In genomic region chr2:99491066-99491461, GRCh38 we compare ENCODE assay signal across 7 cellular contexts. TPM values are rescaled to one million over a fixed set of nuclear protein-coding genes. Genes with fewer than 3 reads are reported as not detected.
DNase-seq lines count a peak whose midpoint lies in the region; ATAC-seq and TF ChIP-seq lines count a peak whose summit lies in the region.
"Not testable (repeated sequence)": the region's sequence is repeated elsewhere in the genome, so short reads cannot be mapped to it uniquely, and the experiment has no call there.

No MANE protein-coding gene starts in this region.

- H3K27ac ChIP-seq in GM23338 (ENCODE audit: low read depth); SK-N-MC: not testable (repeated sequence)

- peak overlapping the region; percentile 44 for H3K4me3 Mint-ChIP-seq in GM23338
- not testable (repeated sequence) for H3K4me3 Mint-ChIP-seq in activated naive CD4-positive, alpha-beta T cell treated with anti-CD3 and anti-CD28 coated beads, Interleukin-2, amount 50 U/mL, for 24 hours
- H3K4me3 Mint-ChIP-seq in immature natural killer cell = peak overlapping the region in 3 of 5 donors; percentile 8 to 93 (median 11)
- peak overlapping the region; percentile 61 to 95 (median 94) for H3K4me3 Mint-ChIP-seq in nephron
- peak overlapping the region; percentile 93 for H3K4me3 Mint-ChIP-seq in stimulated activated effector memory CD8-positive, alpha-beta T cell treated with anti-CD3 and anti-CD28 coated beads, Interleukin-12 subunit alpha, Interleukin-12 subunit beta, amount 100 ng/mL, for 72 hours

- DNase-seq in GM23338 (ENCODE audit: low spot score); SK-N-MC (ENCODE audit: low read depth, low spot score); immature natural killer cell; stimulated activated effector memory CD8-positive, alpha-beta T cell treated with anti-CD3 and anti-CD28 coated beads, Interleukin-12 subunit alpha, Interleukin-12 subunit beta, amount 100 ng/mL, for 72 hours (ENCODE audit: low spot score in 2 of 2): not testable (repeated sequence)

- peak overlapping the region; percentile 77 for H3K9ac ChIP-seq in SK-N-MC (ENCODE audit: insufficient read length)
- not testable (repeated sequence) for H3K9ac ChIP-seq in endocrine pancreas (ENCODE audit: control insufficient read depth, insufficient read depth, low read length)

- H3K36me3 Mint-ChIP-seq in GM23338 (ENCODE audit: low read depth); activated naive CD4-positive, alpha-beta T cell treated with anti-CD3 and anti-CD28 coated beads, Interleukin-2, amount 50 U/mL, for 24 hours; immature natural killer cell; nephron (ENCODE audit: low read depth): not testable (repeated sequence)
- peaks cover 16% of the 10 kb centered on the region for H3K36me3 Mint-ChIP-seq in stimulated activated effector memory CD8-positive, alpha-beta T cell treated with anti-CD3 and anti-CD28 coated beads, Interleukin-12 subunit alpha, Interleukin-12 subunit beta, amount 100 ng/mL, for 72 hours

- H3K4me2 ChIP-seq in GM23338 = not testable (repeated sequence)

- not testable (repeated sequence) for ATAC-seq in GM23338; stimulated activated effector memory CD8-positive, alpha-beta T cell treated with anti-CD3 and anti-CD28 coated beads, Interleukin-12 subunit alpha, Interleukin-12 subunit beta, amount 100 ng/mL, for 72 hours

- H3K27me3 Mint-ChIP-seq in GM23338 (ENCODE audit: insufficient read depth, low read depth, poor library complexity) (peaks cover 11% of the 10 kb centered on the region), immature natural killer cell (ENCODE audit: low read depth in 3 of 3) (peaks cover 14 to 19% (median 19%) of the 10 kb centered on the region in 3 donors)
- H3K27me3 Mint-ChIP-seq in activated naive CD4-positive, alpha-beta T cell treated with anti-CD3 and anti-CD28 coated beads, Interleukin-2, amount 50 U/mL, for 24 hours; nephron (ENCODE audit: low read depth): not testable (repeated sequence)

- H3K4me1 Mint-ChIP-seq in GM23338 (peaks cover 31% of the 10 kb centered on the region), immature natural killer cell (peaks cover 24 to 32% of the 10 kb centered on the region in 2 donors), nephron (peaks cover 32% of the 10 kb centered on the region)
- peaks cover 33% of the 10 kb centered on the region for H3K4me1 Mint-ChIP-seq in activated naive CD4-positive, alpha-beta T cell treated with anti-CD3 and anti-CD28 coated beads, Interleukin-2, amount 50 U/mL, for 24 hours
- H3K4me1 Mint-ChIP-seq in stimulated activated effector memory CD8-positive, alpha-beta T cell treated with anti-CD3 and anti-CD28 coated beads, Interleukin-12 subunit alpha, Interleukin-12 subunit beta, amount 100 ng/mL, for 72 hours = peaks cover 26% of the 10 kb centered on the region

- peaks cover 32% of the 10 kb centered on the region for H3K79me2 ChIP-seq in GM23338 (replicated peaks; ENCODE audit: insufficient read depth)

- H3K27me3 ChIP-seq in GM23338 (ENCODE audit: insufficient read depth); endocrine pancreas (ENCODE audit: control insufficient read depth, insufficient read depth, low read length): not testable (repeated sequence)

- peak overlapping the region; percentile 80; the same call in 1 of the 2 replicates for H3K4me3 ChIP-seq in GM23338
- peak overlapping the region; percentile 98 for H3K4me3 ChIP-seq in SK-N-MC
- peak overlapping the region; percentile 62 for H3K4me3 ChIP-seq in endocrine pancreas (ENCODE audit: control insufficient read depth, insufficient read depth, low read length)

- not testable (repeated sequence) for H3K27ac Mint-ChIP-seq in GM23338; stimulated activated effector memory CD8-positive, alpha-beta T cell treated with anti-CD3 and anti-CD28 coated beads, Interleukin-12 subunit alpha, Interleukin-12 subunit beta, amount 100 ng/mL, for 72 hours
- H3K27ac Mint-ChIP-seq in activated naive CD4-positive, alpha-beta T cell treated with anti-CD3 and anti-CD28 coated beads, Interleukin-2, amount 50 U/mL, for 24 hours = peak overlapping the region; percentile 13
- H3K27ac Mint-ChIP-seq in immature natural killer cell (peak overlapping the region in 5 of 6 donors; percentile 62 to 98 (median 93)), nephron (peak overlapping the region; percentile 56 to 98 (median 75))

- peaks cover 13% of the 10 kb centered on the region for H3K4me1 ChIP-seq in GM23338 (ENCODE audit: insufficient read depth)
- not testable (repeated sequence) for H3K4me1 ChIP-seq in endocrine pancreas (ENCODE audit: control insufficient read depth, insufficient read depth, low read length)

- not testable (repeated sequence) for H3K36me3 ChIP-seq in GM23338 (ENCODE audit: insufficient read depth); SK-N-MC (ENCODE audit: insufficient read depth, low read length); endocrine pancreas (ENCODE audit: control insufficient read depth, insufficient read depth, low read length)

- H4K20me1 ChIP-seq in GM23338 (replicated peaks; ENCODE audit: insufficient read depth) = not testable (repeated sequence)

- not testable (repeated sequence) for H3K9me2 ChIP-seq in GM23338 (ENCODE audit: insufficient read depth)

- H3F3A ChIP-seq in GM23338 (replicated peaks; ENCODE audit: low read depth) = not testable (repeated sequence)

- not testable (repeated sequence) for TF ChIP-seq CTCF in GM23338 (conservative IDR thresholded peaks at IDR 0.05; ENCODE audit: low read depth in 2 of 2); nephron (IDR thresholded peaks at IDR 0.05; ENCODE audit: unreplicated experiment in 3 of 3)

- not testable (repeated sequence) for H3K9me3 ChIP-seq in SK-N-MC (ENCODE audit: low read depth, low read length); endocrine pancreas (ENCODE audit: control insufficient read depth, low read length)

- H3K9me3 Mint-ChIP-seq in GM23338; activated naive CD4-positive, alpha-beta T cell treated with anti-CD3 and anti-CD28 coated beads, Interleukin-2, amount 50 U/mL, for 24 hours; immature natural killer cell; nephron; stimulated activated effector memory CD8-positive, alpha-beta T cell treated with anti-CD3 and anti-CD28 coated beads, Interleukin-12 subunit alpha, Interleukin-12 subunit beta, amount 100 ng/mL, for 72 hours: not testable (repeated sequence)

- H2AFZ ChIP-seq in GM23338 = peak overlapping the region; percentile 84; the same call in 1 of the 2 replicates

RNA-seq across cellular contexts. Expression of gene REV1, which starts 1.2 kb away (rescaled TPM):
- total RNA-seq in GM23338 (2014; rRNA removed; shearing (Covaris generic)) = 39.1 and 46.7 TPM in 2 replicates
- polyA plus RNA-seq in GM23338 (2016; fragmentation: Nextera tagmentation; extraction: Ambion mirVana) (30.2 and 32.9 TPM in 2 replicates), immature natural killer cell (10 to 100 TPM; 11.5 to 14.5 (median 14.3) TPM)
